In the genomic region with DNA sequence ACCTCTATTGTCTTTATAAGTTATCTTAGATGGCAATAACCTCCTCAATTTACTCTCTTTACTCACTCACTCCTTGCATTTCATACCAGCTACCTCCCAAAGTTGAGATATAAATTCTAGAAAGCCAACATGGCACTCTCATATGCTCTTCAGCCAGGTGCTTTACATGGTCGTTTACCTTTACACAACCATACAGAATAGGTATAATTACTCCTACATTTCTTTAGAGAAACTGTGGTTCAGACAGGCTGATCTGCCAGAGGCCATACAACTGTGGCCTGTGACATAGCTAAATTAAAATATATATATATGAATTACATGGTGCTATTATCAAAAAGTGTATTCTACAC, we compare ENCODE assay signal across 20 cellular contexts. TPM values are rescaled to one million over a fixed set of nuclear protein-coding genes. Genes with fewer than 3 reads are reported as not detected.
DNase-seq lines count a peak whose midpoint lies in the region; ATAC-seq and TF ChIP-seq lines count a peak whose summit lies in the region.
"Had no signal": no experiment of that assay in that cellular context is flagged by ENCODE, and none has a peak within 500 bp of the region (broad histone marks: within the 10 kb centered on the region; RNA-seq: fewer than 3 reads in every experiment).

No MANE protein-coding gene starts in this region.

- peaks cover 19% of the 10 kb centered on the region; the same call in 1 of the 2 replicates for H3K79me2 ChIP-seq in Loucy (ENCODE audit: insufficient read depth, low read length)

- H3K4me2 ChIP-seq in Loucy (ENCODE audit: low read depth, low read length, poor library complexity, severe bottlenecking): no peak overlapping the region

- no peaks in the 10 kb centered on the region for H4K20me1 ChIP-seq in Loucy (ENCODE audit: insufficient read depth, low read length, poor library complexity, severe bottlenecking)

- peaks cover 46% of the 10 kb centered on the region for H3K36me3 Mint-ChIP-seq in activated T-cell treated with anti-CD3 and anti-CD28 coated beads, Interleukin-2, amount 50 U/mL, for 24 hours (ENCODE audit: low read depth)
- H3K36me3 Mint-ChIP-seq in stimulated activated naive B cell treated with anti-CD40 and anti-IgM and Interleukin-4, amounts not matched to agents 10 μg/mL and 1 μg/mL and 100 μg/mL, for 72 hours: peaks cover 19 to 25% of the 10 kb centered on the region in 2 donors
- H3K36me3 Mint-ChIP-seq: WTC11 had no signal

- H3K27me3 ChIP-seq in Loucy (ENCODE audit: insufficient read depth, low read length, poor library complexity, severe bottlenecking) (no peaks in the 10 kb centered on the region), aorta (ENCODE audit: control insufficient read depth in 1 of 2, insufficient read depth in 2 of 2, low read length in 1 of 2) (no peaks in the 10 kb centered on the region)

- H3K9me2 ChIP-seq in Loucy (replicated peaks; ENCODE audit: low read depth, low read length): no peaks in the 10 kb centered on the region

- H3K27ac ChIP-seq in aorta (ENCODE audit: low read depth in 1 of 2, low read length in 2 of 2): no peak overlapping the region
- H3K27ac ChIP-seq: C4-2B, left ventricle myocardium inferior had no signal

- DNase-seq in activated T-cell treated with anti-CD3 and anti-CD28 coated beads, Interleukin-2, amount 50 U/mL, for 24 hours: no peak
- DNase-seq in activated T-cell treated with anti-CD3 and anti-CD28 coated beads for 4 hours (no peak), head of caudate nucleus (no peak), aorta (no peak)
- DNase-seq in stimulated activated naive B cell treated with anti-CD40 and anti-IgM and Interleukin-4, amounts not matched to agents 10 μg/mL and 1 μg/mL and 100 μg/mL, for 72 hours: no peak
- DNase-seq: activated gamma-delta T cell treated with Interleukin-2 at 50 U/mL for 16 hours, DMS79, H7, left ventricle myocardium inferior, NCI-H1694 treated with DMSO at 0.1 percent for 48 hours, Right ventricle myocardium superior, T-cell had no signal

- H3K4me1 ChIP-seq in Loucy (ENCODE audit: insufficient read depth, low read length, poor library complexity, severe bottlenecking): peaks cover 33% of the 10 kb centered on the region
- H3K4me1 ChIP-seq in aorta (ENCODE audit: control insufficient read depth in 1 of 2, insufficient read depth in 2 of 2, low read length in 2 of 2): no peaks in the 10 kb centered on the region

- no peaks in the 10 kb centered on the region for H3K27me3 Mint-ChIP-seq in activated T-cell treated with anti-CD3 and anti-CD28 coated beads, Interleukin-2, amount 50 U/mL, for 24 hours
- H3K27me3 Mint-ChIP-seq in stimulated activated naive B cell treated with anti-CD40 and anti-IgM and Interleukin-4, amounts not matched to agents 10 μg/mL and 1 μg/mL and 100 μg/mL, for 72 hours: no peaks in the 10 kb centered on the region
- H3K27me3 Mint-ChIP-seq: progenitor cell of endocrine pancreas, T-cell, type B pancreatic cell had no signal

- H3F3A ChIP-seq in Loucy (ENCODE audit: low read depth): peaks cover 3% of the 10 kb centered on the region

- ATAC-seq in GM21717 (IDR thresholded peaks at IDR 0.05; ENCODE audit: unreplicated experiment) (peak; percentile 6), aorta (ENCODE audit: low FRiP score) (no peak), GM18858 (IDR thresholded peaks at IDR 0.05; ENCODE audit: unreplicated experiment) (no peak)
- ATAC-seq in stimulated activated naive B cell treated with anti-CD40 and anti-IgM and Interleukin-4, amounts not matched to agents 10 μg/mL and 1 μg/mL and 100 μg/mL, for 72 hours (replicated peaks): peak; percentile 3 to 4
- ATAC-seq: WTC11 had no signal

- TF ChIP-seq CTCF in Loucy (conservative IDR thresholded peaks at IDR 0.05; ENCODE audit: low read length): no peak

- intact Hi-C loops in head of caudate nucleus (cut with DNase I) (no loop called here), aorta (cut with DNase I) (no loop called here)

- peak overlapping the region; percentile 4 for H3K9ac ChIP-seq in Loucy (ENCODE audit: low read depth, low read length, poor library complexity, severe bottlenecking)

- H3K4me3 ChIP-seq in Loucy (ENCODE audit: low read length, poor library complexity, severe bottlenecking) (no peak overlapping the region), aorta (ENCODE audit: low read length in 2 of 2) (no peak overlapping the region)
- H3K4me3 ChIP-seq: left ventricle myocardium inferior had no signal

- no peaks in the 10 kb centered on the region for H3K9me3 ChIP-seq in Loucy (ENCODE audit: insufficient read depth, low read depth, low read length)
- no peaks in the 10 kb centered on the region for H3K9me3 ChIP-seq in aorta (ENCODE audit: control insufficient read depth, low read length)
- H3K9me3 ChIP-seq: left ventricle myocardium inferior had no signal

- peaks cover 2% of the 10 kb centered on the region for H3K9me3 Mint-ChIP-seq in activated T-cell treated with anti-CD3 and anti-CD28 coated beads, Interleukin-2, amount 50 U/mL, for 24 hours
- no peaks in the 10 kb centered on the region for H3K9me3 Mint-ChIP-seq in stimulated activated naive B cell treated with anti-CD40 and anti-IgM and Interleukin-4, amounts not matched to agents 10 μg/mL and 1 μg/mL and 100 μg/mL, for 72 hours
- H3K9me3 Mint-ChIP-seq: T-cell, type B pancreatic cell, WTC11 had no signal

- H3K36me3 ChIP-seq in Loucy (ENCODE audit: insufficient read depth, low read length) (no peaks in the 10 kb centered on the region), aorta (ENCODE audit: control insufficient read depth in 1 of 2, insufficient read depth in 2 of 2, low read length in 1 of 2) (peaks cover 0 to 1% of the 10 kb centered on the region in 2 donors)
- H3K36me3 ChIP-seq: left ventricle myocardium inferior had no signal

- peak overlapping the region; percentile 81 for H3K27ac Mint-ChIP-seq in activated T-cell treated with anti-CD3 and anti-CD28 coated beads, Interleukin-2, amount 50 U/mL, for 24 hours
- peak overlapping the region; percentile 89 for H3K27ac Mint-ChIP-seq in stimulated activated naive B cell treated with anti-CD40 and anti-IgM and Interleukin-4, amounts not matched to agents 10 μg/mL and 1 μg/mL and 100 μg/mL, for 72 hours
- H3K27ac Mint-ChIP-seq: progenitor cell of endocrine pancreas, type B pancreatic cell, WTC11 had no signal

- H2AFZ ChIP-seq in Loucy (ENCODE audit: low read length): no peak overlapping the region

- H3K4me1 Mint-ChIP-seq in activated T-cell treated with anti-CD3 and anti-CD28 coated beads, Interleukin-2, amount 50 U/mL, for 24 hours (ENCODE audit: low read depth): peaks cover 23% of the 10 kb centered on the region
- H3K4me1 Mint-ChIP-seq in stimulated activated naive B cell treated with anti-CD40 and anti-IgM and Interleukin-4, amounts not matched to agents 10 μg/mL and 1 μg/mL and 100 μg/mL, for 72 hours: peaks cover 26 to 29% of the 10 kb centered on the region in 2 donors
- H3K4me1 Mint-ChIP-seq: WTC11 had no signal

- H3K4me3 Mint-ChIP-seq in activated T-cell treated with anti-CD3 and anti-CD28 coated beads, Interleukin-2, amount 50 U/mL, for 24 hours: no peak overlapping the region
- H3K4me3 Mint-ChIP-seq in stimulated activated naive B cell treated with anti-CD40 and anti-IgM and Interleukin-4, amounts not matched to agents 10 μg/mL and 1 μg/mL and 100 μg/mL, for 72 hours: no peak overlapping the region
- H3K4me3 Mint-ChIP-seq: T-cell, type B pancreatic cell, WTC11 had no signal

- 88 to 97% methylated on average over 1 of the region's 1 CpG for WGBS in aorta, 2 donors

RNA-seq across cellular contexts. Expression of a gene that starts 45.7 kb away (rescaled TPM):
- total RNA-seq in aorta: 10 to 100 TPM; 59.2 to 61.0 TPM
- polyA plus RNA-seq in aorta: 10 to 100 TPM; 21.9 to 37.6 TPM

RNA-seq across cellular contexts. Expression of a gene that starts 59.0 kb away (rescaled TPM):
- total RNA-seq in aorta: 1 to 10 TPM; 1.6 to 4.1 TPM
- 1 to 10 TPM in 1 of 2 donors, under 1 TPM in 1; 0.75 to 1.8 TPM for polyA plus RNA-seq in aorta
- total RNA-seq: NCI-H460 had no signal

Comparison
In these comparisons a context has a peak if more than half of its experiments do, and no peak if none do; other contexts are left out.
1. ATAC-seq: peak in GM21717 (single experiment) and stimulated activated naive B cell treated with anti-CD40 and anti-IgM and Interleukin-4, amounts not matched to agents 10 μg/mL and 1 μg/mL and 100 μg/mL, for 72 hours (2 of 2); none in aorta (single experiment) and GM18858 (single experiment).